Comparison of ENCODE assay signal across 8 cellular contexts in the genomic region with DNA sequence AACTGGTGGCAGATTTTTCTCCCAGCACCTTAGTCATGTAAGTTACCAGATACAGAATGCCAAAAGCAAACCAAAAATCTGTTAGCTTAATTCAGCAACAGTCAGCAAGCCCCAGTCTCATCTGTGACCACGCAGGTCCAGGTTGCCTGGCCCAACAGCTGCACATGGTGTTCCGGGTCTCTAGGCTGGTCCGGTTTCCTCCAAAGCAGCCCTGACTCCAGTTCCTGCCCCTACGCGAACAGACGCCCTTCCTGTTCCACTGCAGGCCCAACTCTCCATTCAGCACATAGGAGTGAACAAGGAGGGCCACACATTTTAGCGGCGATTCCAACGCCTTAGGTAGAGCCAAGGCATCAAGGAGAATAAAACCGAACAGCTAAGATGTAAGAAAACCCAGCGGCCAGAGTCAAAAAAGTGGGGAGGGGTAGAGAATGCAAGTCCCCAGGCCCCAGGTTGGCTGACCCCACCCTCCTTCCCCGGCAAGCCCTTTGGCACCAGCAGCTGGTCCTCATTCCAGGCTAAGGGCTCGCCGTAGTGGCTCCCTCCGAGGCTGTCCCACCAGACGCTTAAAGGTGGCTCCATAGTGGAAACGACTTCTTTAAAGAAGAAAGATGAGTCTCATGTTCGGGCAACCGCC. TPM values are rescaled to one million over a fixed set of nuclear protein-coding genes. Genes with fewer than 3 reads are reported as not detected.
DNase-seq lines count a peak whose midpoint lies in the region; ATAC-seq and TF ChIP-seq lines count a peak whose summit lies in the region.

No MANE protein-coding gene starts in this region.

- no peak for TF ChIP-seq CTCF in omental fat pad (IDR thresholded peaks at IDR 0.05)

- ATAC-seq in stimulated activated memory B cell treated with anti-CD40 and anti-IgM and Interleukin-4, amounts not matched to agents 10 μg/mL and 1 μg/mL and 100 μg/mL, for 72 hours, result no peak
- ATAC-seq in esophagus mucosa, result no peak
- ATAC-seq in omental fat pad (ENCODE audit: low FRiP score), result no peak

- no peaks in the 10 kb centered on the region for H3K36me3 Mint-ChIP-seq in activated CD4-positive, alpha-beta memory T cell treated with anti-CD3 and anti-CD28 coated beads for 36 hours
- no peaks in the 10 kb centered on the region for H3K36me3 Mint-ChIP-seq in stimulated activated memory B cell treated with anti-CD40 and anti-IgM and Interleukin-4, amounts not matched to agents 10 μg/mL and 1 μg/mL and 100 μg/mL, for 72 hours

- intact Hi-C loops in activated CD4-positive, alpha-beta memory T cell treated with anti-CD3 and anti-CD28 coated beads for 36 hours (cut with micrococcal nuclease), result loop anchor here (5.0 kb wide), 1 partner anchor 360 kb away; the partner anchor contains the start of gene PASK

- H3K27me3 ChIP-seq in HUES6 (ENCODE audit: control insufficient read depth, insufficient read depth, low read length), result peaks cover 7% of the 10 kb centered on the region

- H3K27me3 Mint-ChIP-seq in activated CD4-positive, alpha-beta memory T cell treated with anti-CD3 and anti-CD28 coated beads for 36 hours, result no peaks in the 10 kb centered on the region
- no peaks in the 10 kb centered on the region for H3K27me3 Mint-ChIP-seq in stimulated activated memory B cell treated with anti-CD40 and anti-IgM and Interleukin-4, amounts not matched to agents 10 μg/mL and 1 μg/mL and 100 μg/mL, for 72 hours

- peaks cover 19% of the 10 kb centered on the region for H3K4me1 Mint-ChIP-seq in activated CD4-positive, alpha-beta memory T cell treated with anti-CD3 and anti-CD28 coated beads for 36 hours (ENCODE audit: low read depth)
- H3K4me1 Mint-ChIP-seq in stimulated activated memory B cell treated with anti-CD40 and anti-IgM and Interleukin-4, amounts not matched to agents 10 μg/mL and 1 μg/mL and 100 μg/mL, for 72 hours, result peaks cover 47% of the 10 kb centered on the region

- CTCF ChIA-PET in activated CD4-positive, alpha-beta memory T cell treated with anti-CD3 and anti-CD28 coated beads for 36 hours (lab: Charles Lee), result interaction anchor here (0.6 kb wide), 1 partner anchor 322 kb away, joined by 3 read pairs; no protein-coding TSS in a partner anchor

- no peak for DNase-seq in activated CD4-positive, alpha-beta memory T cell treated with anti-CD3 and anti-CD28 coated beads for 36 hours
- DNase-seq in pons (ENCODE audit: low spot score) (no peak), DMS114 treated with DMSO at 0.1 percent for 48 hours (lab: John Stamatoyannopoulos, UW; ENCODE audit: unreplicated experiment) (no peak), omental fat pad (ENCODE audit: low spot score) (no peak)

- H3K4me3 Mint-ChIP-seq in activated CD4-positive, alpha-beta memory T cell treated with anti-CD3 and anti-CD28 coated beads for 36 hours, result peak overlapping the region; percentile 79
- H3K4me3 Mint-ChIP-seq in stimulated activated memory B cell treated with anti-CD40 and anti-IgM and Interleukin-4, amounts not matched to agents 10 μg/mL and 1 μg/mL and 100 μg/mL, for 72 hours, result peak overlapping the region; percentile 87

- POLR2A ChIA-PET in activated CD4-positive, alpha-beta memory T cell treated with anti-CD3 and anti-CD28 coated beads for 36 hours (lab: Charles Lee), result no interaction called here

- no peaks in the 10 kb centered on the region for H3K9me3 Mint-ChIP-seq in activated CD4-positive, alpha-beta memory T cell treated with anti-CD3 and anti-CD28 coated beads for 36 hours
- H3K9me3 Mint-ChIP-seq in stimulated activated memory B cell treated with anti-CD40 and anti-IgM and Interleukin-4, amounts not matched to agents 10 μg/mL and 1 μg/mL and 100 μg/mL, for 72 hours, result no peaks in the 10 kb centered on the region

- no peak overlapping the region for H3K27ac Mint-ChIP-seq in activated CD4-positive, alpha-beta memory T cell treated with anti-CD3 and anti-CD28 coated beads for 36 hours
- no peak overlapping the region for H3K27ac Mint-ChIP-seq in stimulated activated memory B cell treated with anti-CD40 and anti-IgM and Interleukin-4, amounts not matched to agents 10 μg/mL and 1 μg/mL and 100 μg/mL, for 72 hours

- H3K9ac ChIP-seq in HUES6 (ENCODE audit: low read length), result peak overlapping the region; percentile 90

- H3K4me3 ChIP-seq in HUES6 (ENCODE audit: low read depth, low read length), result peak overlapping the region; percentile 97
- H3K4me3 ChIP-seq in iPS-11a (ENCODE audit: low read depth, low read length), result peak overlapping the region; percentile 81

- H3K27ac ChIP-seq in HUES6 (ENCODE audit: low read depth, low read length), result no peak overlapping the region

- peaks cover 19% of the 10 kb centered on the region for H3K36me3 ChIP-seq in HUES6 (ENCODE audit: control insufficient read depth, insufficient read depth, low read length)

- H3K4me1 ChIP-seq in HUES6 (ENCODE audit: control insufficient read depth, insufficient read depth, low read length), result peaks cover 21% of the 10 kb centered on the region

- H3K9me3 ChIP-seq in HUES6 (ENCODE audit: control insufficient read depth, insufficient read depth, low read depth, low read length), result no peaks in the 10 kb centered on the region

RNA-seq across cellular contexts. Expression of gene STK25, which starts 1.5 kb away (rescaled TPM):
- 10 to 100 TPM; 97.9 to 99.1 TPM for total RNA-seq in activated CD4-positive, alpha-beta memory T cell treated with anti-CD3 and anti-CD28 coated beads for 36 hours
- total RNA-seq in esophagus mucosa (82.4 TPM), omental fat pad (100 to 1,000 TPM; 103 to 175 (median 126) TPM)

RNA-seq across cellular contexts. Expression of gene BOK, which starts 51.6 kb away (rescaled TPM):
- under 1 TPM; 0.07 to 0.10 TPM for total RNA-seq in activated CD4-positive, alpha-beta memory T cell treated with anti-CD3 and anti-CD28 coated beads for 36 hours
- 35.0 TPM for total RNA-seq in esophagus mucosa
- 100 to 1,000 TPM in 1 of 4 donors, 10 to 100 TPM in 3; 79.6 to 179 (median 88.2) TPM for total RNA-seq in omental fat pad

Comparison
In these comparisons a context has a peak if more than half of its experiments do, and no peak if none do; other contexts are left out.
1. RNA of gene BOK, which starts 51.6 kb away (total RNA-seq): 79.6 to 179 TPM in omental fat pad and 35.0 TPM in esophagus mucosa (single experiment); 0.07 to 0.10 TPM in activated CD4-positive, alpha-beta memory T cell treated with anti-CD3 and anti-CD28 coated beads for 36 hours; every median in the first group is over 10 times any median in the second.